Comparison of ENCODE assay signal across 1 cellular context in the genomic region with DNA sequence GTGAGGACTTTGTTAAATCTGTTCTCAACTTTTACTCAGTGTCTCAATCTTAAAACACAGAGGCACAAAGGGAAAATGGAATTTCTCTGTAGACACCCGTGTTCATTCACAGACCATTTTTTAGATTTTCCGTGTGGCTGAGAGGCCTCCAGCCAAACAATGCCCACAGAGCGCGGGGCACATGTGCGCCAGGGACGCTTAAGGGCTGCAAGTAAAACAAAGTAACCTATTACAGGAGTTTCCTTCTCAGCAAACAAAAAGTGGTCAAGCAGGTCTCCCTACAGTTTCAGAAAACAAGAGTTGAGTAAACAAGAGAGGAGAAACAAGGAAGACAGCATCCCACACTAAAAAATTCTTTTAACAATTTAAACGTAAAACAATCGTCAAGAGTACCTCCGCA.
A peak's percentile ranks its signal among the peaks of the same experiment; 100 is the strongest.
TF ChIP-seq lines count a peak whose summit lies in the region.

No MANE protein-coding gene starts in this region.

TF ChIP-seq in GM12878, 131 proteins besides CTCF, POLR2A, EP300 and RAD21 (continued from another document and continues in another):
- TF ChIP-seq NFIC (IDR thresholded peaks at IDR 0.05; ENCODE audit: low read depth, low read length) = no peak
- no peak for TF ChIP-seq HCFC1 (IDR thresholded peaks at IDR 0.05; ENCODE audit: low read length)
- TF ChIP-seq JUND (IDR thresholded peaks at IDR 0.05; ENCODE audit: low read depth, low read length) = no peak
- TF ChIP-seq SMAD5 (IDR thresholded peaks at IDR 0.05; ENCODE audit: low read depth) = no peak
- no peak for TF ChIP-seq FOXM1 (IDR thresholded peaks at IDR 0.05; ENCODE audit: low read depth, low read length)
- no peak for TF ChIP-seq ASH2L (IDR thresholded peaks at IDR 0.05; ENCODE audit: borderline replicate concordance, low read depth)
- TF ChIP-seq TCF3 (IDR thresholded peaks at IDR 0.05; ENCODE audit: borderline replicate concordance, insufficient read depth, low read depth, low read length) = no peak
- no peak for TF ChIP-seq ZNF274 (IDR thresholded peaks at IDR 0.05; ENCODE audit: insufficient read depth, insufficient read length)
- no peak for TF ChIP-seq IKZF2 (IDR thresholded peaks at IDR 0.05)
- TF ChIP-seq, protein P1, sequence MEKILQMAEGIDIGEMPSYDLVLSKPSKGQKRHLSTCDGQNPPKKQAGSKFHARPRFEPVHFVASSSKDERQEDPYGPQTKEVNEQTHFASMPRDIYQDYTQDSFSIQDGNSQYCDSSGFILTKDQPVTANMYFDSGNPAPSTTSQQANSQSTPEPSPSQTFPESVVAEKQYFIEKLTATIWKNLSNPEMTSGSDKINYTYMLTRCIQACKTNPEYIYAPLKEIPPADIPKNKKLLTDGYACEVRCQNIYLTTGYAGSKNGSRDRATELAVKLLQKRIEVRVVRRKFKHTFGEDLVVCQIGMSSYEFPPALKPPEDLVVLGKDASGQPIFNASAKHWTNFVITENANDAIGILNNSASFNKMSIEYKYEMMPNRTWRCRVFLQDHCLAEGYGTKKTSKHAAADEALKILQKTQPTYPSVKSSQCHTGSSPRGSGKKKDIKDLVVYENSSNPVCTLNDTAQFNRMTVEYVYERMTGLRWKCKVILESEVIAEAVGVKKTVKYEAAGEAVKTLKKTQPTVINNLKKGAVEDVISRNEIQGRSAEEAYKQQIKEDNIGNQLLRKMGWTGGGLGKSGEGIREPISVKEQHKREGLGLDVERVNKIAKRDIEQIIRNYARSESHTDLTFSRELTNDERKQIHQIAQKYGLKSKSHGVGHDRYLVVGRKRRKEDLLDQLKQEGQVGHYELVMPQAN (conservative IDR thresholded peaks at IDR 0.05) = no peak
- no peak for TF ChIP-seq USF1 (IDR thresholded peaks at IDR 0.05; ENCODE audit: borderline replicate concordance, extremely low read length, insufficient read depth, low read depth, low read length)
- TF ChIP-seq LARP7 (IDR thresholded peaks at IDR 0.05) = no peak
- TF ChIP-seq ZBTB40 (IDR thresholded peaks at IDR 0.05; ENCODE audit: borderline replicate concordance) = no peak
- TF ChIP-seq, protein P2, sequence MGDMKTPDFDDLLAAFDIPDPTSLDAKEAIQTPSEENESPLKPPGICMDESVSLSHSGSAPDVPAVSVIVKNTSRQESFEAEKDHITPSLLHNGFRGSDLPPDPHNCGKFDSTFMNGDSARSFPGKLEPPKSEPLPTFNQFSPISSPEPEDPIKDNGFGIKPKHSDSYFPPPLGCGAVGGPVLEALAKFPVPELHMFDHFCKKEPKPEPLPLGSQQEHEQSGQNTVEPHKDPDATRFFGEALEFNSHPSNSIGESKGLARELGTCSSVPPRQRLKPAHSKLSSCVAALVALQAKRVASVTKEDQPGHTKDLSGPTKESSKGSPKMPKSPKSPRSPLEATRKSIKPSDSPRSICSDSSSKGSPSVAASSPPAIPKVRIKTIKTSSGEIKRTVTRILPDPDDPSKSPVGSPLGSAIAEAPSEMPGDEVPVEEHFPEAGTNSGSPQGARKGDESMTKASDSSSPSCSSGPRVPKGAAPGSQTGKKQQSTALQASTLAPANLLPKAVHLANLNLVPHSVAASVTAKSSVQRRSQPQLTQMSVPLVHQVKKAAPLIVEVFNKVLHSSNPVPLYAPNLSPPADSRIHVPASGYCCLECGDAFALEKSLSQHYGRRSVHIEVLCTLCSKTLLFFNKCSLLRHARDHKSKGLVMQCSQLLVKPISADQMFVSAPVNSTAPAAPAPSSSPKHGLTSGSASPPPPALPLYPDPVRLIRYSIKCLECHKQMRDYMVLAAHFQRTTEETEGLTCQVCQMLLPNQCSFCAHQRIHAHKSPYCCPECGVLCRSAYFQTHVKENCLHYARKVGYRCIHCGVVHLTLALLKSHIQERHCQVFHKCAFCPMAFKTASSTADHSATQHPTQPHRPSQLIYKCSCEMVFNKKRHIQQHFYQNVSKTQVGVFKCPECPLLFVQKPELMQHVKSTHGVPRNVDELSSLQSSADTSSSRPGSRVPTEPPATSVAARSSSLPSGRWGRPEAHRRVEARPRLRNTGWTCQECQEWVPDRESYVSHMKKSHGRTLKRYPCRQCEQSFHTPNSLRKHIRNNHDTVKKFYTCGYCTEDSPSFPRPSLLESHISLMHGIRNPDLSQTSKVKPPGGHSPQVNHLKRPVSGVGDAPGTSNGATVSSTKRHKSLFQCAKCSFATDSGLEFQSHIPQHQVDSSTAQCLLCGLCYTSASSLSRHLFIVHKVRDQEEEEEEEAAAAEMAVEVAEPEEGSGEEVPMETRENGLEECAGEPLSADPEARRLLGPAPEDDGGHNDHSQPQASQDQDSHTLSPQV (IDR thresholded peaks at IDR 0.05) = no peak
- no peak for TF ChIP-seq RELB (IDR thresholded peaks at IDR 0.05; ENCODE audit: low read depth)
- TF ChIP-seq, protein P3, sequence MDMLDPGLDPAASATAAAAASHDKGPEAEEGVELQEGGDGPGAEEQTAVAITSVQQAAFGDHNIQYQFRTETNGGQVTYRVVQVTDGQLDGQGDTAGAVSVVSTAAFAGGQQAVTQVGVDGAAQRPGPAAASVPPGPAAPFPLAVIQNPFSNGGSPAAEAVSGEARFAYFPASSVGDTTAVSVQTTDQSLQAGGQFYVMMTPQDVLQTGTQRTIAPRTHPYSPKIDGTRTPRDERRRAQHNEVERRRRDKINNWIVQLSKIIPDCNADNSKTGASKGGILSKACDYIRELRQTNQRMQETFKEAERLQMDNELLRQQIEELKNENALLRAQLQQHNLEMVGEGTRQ (IDR thresholded peaks at IDR 0.05; ENCODE audit: borderline replicate concordance, low read depth, low read length) = no peak
- no peak for TF ChIP-seq SRF (IDR thresholded peaks at IDR 0.05; ENCODE audit: low read depth in 2 of 2, low read length in 2 of 2)
- TF ChIP-seq MTA2 (IDR thresholded peaks at IDR 0.05; ENCODE audit: low read depth) = no peak; the same call in 1 of the 2 replicates
- no peak for TF ChIP-seq ZNF217 (IDR thresholded peaks at IDR 0.05)
- TF ChIP-seq CBX5 (IDR thresholded peaks at IDR 0.05; ENCODE audit: low read depth) = no peak
- TF ChIP-seq ETV6 (conservative IDR thresholded peaks at IDR 0.05 in 1 of 2, IDR thresholded peaks at IDR 0.05 in 1 of 2; ENCODE audit: borderline replicate concordance in 1 of 2, low read depth in 1 of 2) = no peak
- no peak for TF ChIP-seq NRF1 (conservative IDR thresholded peaks at IDR 0.05; ENCODE audit: low read depth, low read length)
- no peak for TF ChIP-seq E4F1 (IDR thresholded peaks at IDR 0.05; ENCODE audit: borderline replicate concordance, partially characterized antibody)
- TF ChIP-seq SKIL (IDR thresholded peaks at IDR 0.05; ENCODE audit: low read depth, poor library complexity, severe bottlenecking) = no peak
- TF ChIP-seq STAT1 (conservative IDR thresholded peaks at IDR 0.05) = no peak
- TF ChIP-seq, protein P4, sequence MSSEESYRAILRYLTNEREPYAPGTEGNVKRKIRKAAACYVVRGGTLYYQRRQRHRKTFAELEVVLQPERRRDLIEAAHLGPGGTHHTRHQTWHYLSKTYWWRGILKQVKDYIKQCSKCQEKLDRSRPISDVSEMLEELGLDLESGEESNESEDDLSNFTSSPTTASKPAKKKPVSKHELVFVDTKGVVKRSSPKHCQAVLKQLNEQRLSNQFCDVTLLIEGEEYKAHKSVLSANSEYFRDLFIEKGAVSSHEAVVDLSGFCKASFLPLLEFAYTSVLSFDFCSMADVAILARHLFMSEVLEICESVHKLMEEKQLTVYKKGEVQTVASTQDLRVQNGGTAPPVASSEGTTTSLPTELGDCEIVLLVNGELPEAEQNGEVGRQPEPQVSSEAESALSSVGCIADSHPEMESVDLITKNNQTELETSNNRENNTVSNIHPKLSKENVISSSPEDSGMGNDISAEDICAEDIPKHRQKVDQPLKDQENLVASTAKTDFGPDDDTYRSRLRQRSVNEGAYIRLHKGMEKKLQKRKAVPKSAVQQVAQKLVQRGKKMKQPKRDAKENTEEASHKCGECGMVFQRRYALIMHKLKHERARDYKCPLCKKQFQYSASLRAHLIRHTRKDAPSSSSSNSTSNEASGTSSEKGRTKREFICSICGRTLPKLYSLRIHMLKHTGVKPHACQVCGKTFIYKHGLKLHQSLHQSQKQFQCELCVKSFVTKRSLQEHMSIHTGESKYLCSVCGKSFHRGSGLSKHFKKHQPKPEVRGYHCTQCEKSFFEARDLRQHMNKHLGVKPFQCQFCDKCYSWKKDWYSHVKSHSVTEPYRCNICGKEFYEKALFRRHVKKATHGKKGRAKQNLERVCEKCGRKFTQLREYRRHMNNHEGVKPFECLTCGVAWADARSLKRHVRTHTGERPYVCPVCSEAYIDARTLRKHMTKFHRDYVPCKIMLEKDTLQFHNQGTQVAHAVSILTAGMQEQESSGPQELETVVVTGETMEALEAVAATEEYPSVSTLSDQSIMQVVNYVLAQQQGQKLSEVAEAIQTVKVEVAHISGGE (CRISPR knock-in tag; IDR thresholded peaks at IDR 0.05) = no peak
- TF ChIP-seq TBL1XR1 (IDR thresholded peaks at IDR 0.05; ENCODE audit: low read depth, low read length) = no peak
- peak; percentile 30; the same call in 1 of the 2 replicates for TF ChIP-seq POLR2AphosphoS5 (IDR thresholded peaks at IDR 0.05; ENCODE audit: low read length)
- no peak for TF ChIP-seq RBBP5 (conservative IDR thresholded peaks at IDR 0.05)
